Comparison of ENCODE assay signal across 8 cellular contexts in genomic region chr14:95534299-95535225, GRCh38. TPM values are rescaled to one million over a fixed set of nuclear protein-coding genes. Genes with fewer than 3 reads are reported as not detected.
DNase-seq lines count a peak whose midpoint lies in the region; ATAC-seq, FAIRE-seq and TF ChIP-seq lines count a peak whose summit lies in the region.

TSS of gene GLRX5 (plus strand) at chr14:95535050. CDS start at chr14:95535090, 40 bp downstream.

- ATAC-seq in GM21515 (IDR thresholded peaks at IDR 0.05; ENCODE audit: unreplicated experiment): peak; percentile 89

- H3K9ac ChIP-seq in OCI-LY3 (ENCODE audit: low read length): peak within 1 kb of the TSS; percentile 81

- no peaks in the 10 kb centered on the region for H3K27me3 ChIP-seq in OCI-LY3 (ENCODE audit: low read depth, low read length)

- peak within 1 kb of the TSS; percentile 67 for H3K27ac ChIP-seq in OCI-LY3 (ENCODE audit: low read length)
- peak within 1 kb of the TSS; percentile 92 for H3K27ac ChIP-seq in mesodermal cell (ENCODE audit: low read depth, low read length, severe bottlenecking)

- 0% methylated on average over 69 to 72 of the region's 97 CpGs for WGBS in mesodermal cell (ENCODE audit: insufficient coverage in 2 of 2), 2 experiments

- no peaks in the 10 kb centered on the region for H3K9me3 ChIP-seq in OCI-LY3 (ENCODE audit: insufficient read depth, low read length)
- no peaks in the 10 kb centered on the region for H3K9me3 ChIP-seq in mesodermal cell (ENCODE audit: control insufficient read depth, low read length)

- peak; percentile 99 for FAIRE-seq in endometrium (lab: Jason Lieb, UNC)

- peak; percentile 96 for DNase-seq in D341Med (ENCODE audit: low spot score)
- DNase-seq in HuH-7 (ENCODE audit: low spot score): peak; percentile 98
- peak; percentile 98 for DNase-seq in activated CD8-positive, alpha-beta memory T cell treated with anti-CD3 and anti-CD28 coated beads, Interleukin-2, amount 50 U/mL, for 48 hours
- peak; percentile 93 to 98 for DNase-seq in stimulated activated CD8-positive, alpha-beta memory T cell treated with anti-CD3 and anti-CD28 coated beads, Interleukin-15, amount 100 ng/mL, for 4 hours (ENCODE audit: low read depth in 2 of 2)

- H2AFZ ChIP-seq in OCI-LY3 (ENCODE audit: low read depth, low read length): no peak within 1 kb of the TSS

- no peak for TF ChIP-seq CTCF in OCI-LY3 (IDR thresholded peaks at IDR 0.05; ENCODE audit: low read depth, low read length)

- H3K79me2 ChIP-seq in OCI-LY3 (ENCODE audit: low read length): peaks cover 95% of the 10 kb centered on the region

- H3K4me3 ChIP-seq in OCI-LY3 (ENCODE audit: low read length) (peak within 1 kb of the TSS; percentile 87), mesodermal cell (ENCODE audit: extremely low read depth, insufficient read depth, low read length, poor library complexity, severe bottlenecking) (peak within 1 kb of the TSS; percentile 79)

- H3K4me1 ChIP-seq in OCI-LY3 (ENCODE audit: low read length) (peaks cover 31% of the 10 kb centered on the region), mesodermal cell (ENCODE audit: control insufficient read depth, insufficient read depth, low read length, poor library complexity, severe bottlenecking) (peaks cover 33% of the 10 kb centered on the region)

- peaks cover 18% of the 10 kb centered on the region for H3K36me3 ChIP-seq in OCI-LY3 (replicated peaks; ENCODE audit: low read depth, low read length)
- peaks cover 23% of the 10 kb centered on the region for H3K36me3 ChIP-seq in mesodermal cell (ENCODE audit: control insufficient read depth, insufficient read depth, low read length)

- H3K4me2 ChIP-seq in OCI-LY3 (ENCODE audit: low read length): peak within 1 kb of the TSS; percentile 82

- H4K20me1 ChIP-seq in OCI-LY3 (ENCODE audit: insufficient read depth, low read length): peaks cover 47% of the 10 kb centered on the region

RNA-seq across cellular contexts. Expression of gene GLRX5, which starts in this region (rescaled TPM):
- polyA plus RNA-seq in mesodermal cell (2013, experiment 1 of 2): 61.4 TPM
- 68.7 TPM for polyA plus RNA-seq in mesodermal cell (2013, experiment 2 of 2)

Comparison
In these comparisons a context has a peak if more than half of its experiments do, and no peak if none do; other contexts are left out.
1. Peak in every context shown above with its lines: DNase-seq, ATAC-seq, H3K4me3 ChIP-seq and H3K27ac ChIP-seq.